1 cellular context compared by ENCODE assay signal in genomic region chr6:37146735-37147157, GRCh38.
TF ChIP-seq lines count a peak whose summit lies in the region.

No MANE protein-coding gene starts in this region.

TF ChIP-seq in K562, 482 proteins besides CTCF, POLR2A, EP300 and RAD21 (continued from another document and continues in another):
- TF ChIP-seq, protein P1, sequence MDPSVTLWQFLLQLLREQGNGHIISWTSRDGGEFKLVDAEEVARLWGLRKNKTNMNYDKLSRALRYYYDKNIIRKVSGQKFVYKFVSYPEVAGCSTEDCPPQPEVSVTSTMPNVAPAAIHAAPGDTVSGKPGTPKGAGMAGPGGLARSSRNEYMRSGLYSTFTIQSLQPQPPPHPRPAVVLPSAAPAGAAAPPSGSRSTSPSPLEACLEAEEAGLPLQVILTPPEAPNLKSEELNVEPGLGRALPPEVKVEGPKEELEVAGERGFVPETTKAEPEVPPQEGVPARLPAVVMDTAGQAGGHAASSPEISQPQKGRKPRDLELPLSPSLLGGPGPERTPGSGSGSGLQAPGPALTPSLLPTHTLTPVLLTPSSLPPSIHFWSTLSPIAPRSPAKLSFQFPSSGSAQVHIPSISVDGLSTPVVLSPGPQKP (CRISPR knock-in tag; IDR thresholded peaks at IDR 0.05), result no peak
- peak; percentile 48; the same call in 1 of the 2 replicates for TF ChIP-seq TAL1 (IDR thresholded peaks at IDR 0.05)
- TF ChIP-seq, protein P2, sequence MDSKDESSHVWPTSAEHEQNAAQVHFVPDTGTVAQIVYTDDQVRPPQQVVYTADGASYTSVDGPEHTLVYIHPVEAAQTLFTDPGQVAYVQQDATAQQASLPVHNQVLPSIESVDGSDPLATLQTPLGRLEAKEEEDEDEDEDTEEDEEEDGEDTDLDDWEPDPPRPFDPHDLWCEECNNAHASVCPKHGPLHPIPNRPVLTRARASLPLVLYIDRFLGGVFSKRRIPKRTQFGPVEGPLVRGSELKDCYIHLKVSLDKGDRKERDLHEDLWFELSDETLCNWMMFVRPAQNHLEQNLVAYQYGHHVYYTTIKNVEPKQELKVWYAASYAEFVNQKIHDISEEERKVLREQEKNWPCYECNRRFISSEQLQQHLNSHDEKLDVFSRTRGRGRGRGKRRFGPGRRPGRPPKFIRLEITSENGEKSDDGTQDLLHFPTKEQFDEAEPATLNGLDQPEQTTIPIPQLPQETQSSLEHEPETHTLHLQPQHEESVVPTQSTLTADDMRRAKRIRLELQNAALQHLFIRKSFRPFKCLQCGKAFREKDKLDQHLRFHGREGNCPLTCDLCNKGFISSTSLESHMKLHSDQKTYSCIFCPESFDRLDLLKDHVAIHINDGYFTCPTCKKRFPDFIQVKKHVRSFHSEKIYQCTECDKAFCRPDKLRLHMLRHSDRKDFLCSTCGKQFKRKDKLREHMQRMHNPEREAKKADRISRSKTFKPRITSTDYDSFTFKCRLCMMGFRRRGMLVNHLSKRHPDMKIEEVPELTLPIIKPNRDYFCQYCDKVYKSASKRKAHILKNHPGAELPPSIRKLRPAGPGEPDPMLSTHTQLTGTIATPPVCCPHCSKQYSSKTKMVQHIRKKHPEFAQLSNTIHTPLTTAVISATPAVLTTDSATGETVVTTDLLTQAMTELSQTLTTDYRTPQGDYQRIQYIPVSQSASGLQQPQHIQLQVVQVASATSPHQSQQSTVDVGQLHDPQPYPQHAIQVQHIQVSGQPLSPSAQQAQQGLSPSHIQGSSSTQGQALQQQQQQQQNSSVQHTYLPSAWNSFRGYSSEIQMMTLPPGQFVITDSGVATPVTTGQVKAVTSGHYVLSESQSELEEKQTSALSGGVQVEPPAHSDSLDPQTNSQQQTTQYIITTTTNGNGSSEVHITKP (IDR thresholded peaks at IDR 0.05; ENCODE audit: partially characterized antibody), result peak; percentile 11
- no peak for TF ChIP-seq GABPB1 (CRISPR knock-in tag; IDR thresholded peaks at IDR 0.05)
- no peak for TF ChIP-seq ZNF76 (CRISPR knock-in tag; IDR thresholded peaks at IDR 0.05; ENCODE audit: borderline replicate concordance)
- TF ChIP-seq TRIM24 (IDR thresholded peaks at IDR 0.05), result peak in 1 of 2 experiments; percentile 37; a peak in 1 of 4 replicates
- peak; percentile 67 for TF ChIP-seq CBFA2T3 (IDR thresholded peaks at IDR 0.05)
- no peak for TF ChIP-seq GABPA (tag; conservative IDR thresholded peaks at IDR 0.05; ENCODE audit: low read depth)
- no peak for TF ChIP-seq TCF7 (IDR thresholded peaks at IDR 0.05; ENCODE audit: borderline replicate concordance)
- no peak for TF ChIP-seq U2AF1 (optimal IDR thresholded peaks at IDR 0.05; ENCODE audit: low read depth, low read length)
- TF ChIP-seq SMARCE1 (IDR thresholded peaks at IDR 0.05), result peak; percentile 28; the same call in 1 of the 2 replicates
- TF ChIP-seq KAT2B (IDR thresholded peaks at IDR 0.05; ENCODE audit: low read depth, low read length), result no peak
- TF ChIP-seq HNRNPH1 (optimal IDR thresholded peaks at IDR 0.05; ENCODE audit: low read depth, low read length), result no peak
- TF ChIP-seq, protein P3, sequence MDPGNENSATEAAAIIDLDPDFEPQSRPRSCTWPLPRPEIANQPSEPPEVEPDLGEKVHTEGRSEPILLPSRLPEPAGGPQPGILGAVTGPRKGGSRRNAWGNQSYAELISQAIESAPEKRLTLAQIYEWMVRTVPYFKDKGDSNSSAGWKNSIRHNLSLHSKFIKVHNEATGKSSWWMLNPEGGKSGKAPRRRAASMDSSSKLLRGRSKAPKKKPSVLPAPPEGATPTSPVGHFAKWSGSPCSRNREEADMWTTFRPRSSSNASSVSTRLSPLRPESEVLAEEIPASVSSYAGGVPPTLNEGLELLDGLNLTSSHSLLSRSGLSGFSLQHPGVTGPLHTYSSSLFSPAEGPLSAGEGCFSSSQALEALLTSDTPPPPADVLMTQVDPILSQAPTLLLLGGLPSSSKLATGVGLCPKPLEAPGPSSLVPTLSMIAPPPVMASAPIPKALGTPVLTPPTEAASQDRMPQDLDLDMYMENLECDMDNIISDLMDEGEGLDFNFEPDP (CRISPR knock-in tag; IDR thresholded peaks at IDR 0.05), result no peak
- TF ChIP-seq, protein P4, sequence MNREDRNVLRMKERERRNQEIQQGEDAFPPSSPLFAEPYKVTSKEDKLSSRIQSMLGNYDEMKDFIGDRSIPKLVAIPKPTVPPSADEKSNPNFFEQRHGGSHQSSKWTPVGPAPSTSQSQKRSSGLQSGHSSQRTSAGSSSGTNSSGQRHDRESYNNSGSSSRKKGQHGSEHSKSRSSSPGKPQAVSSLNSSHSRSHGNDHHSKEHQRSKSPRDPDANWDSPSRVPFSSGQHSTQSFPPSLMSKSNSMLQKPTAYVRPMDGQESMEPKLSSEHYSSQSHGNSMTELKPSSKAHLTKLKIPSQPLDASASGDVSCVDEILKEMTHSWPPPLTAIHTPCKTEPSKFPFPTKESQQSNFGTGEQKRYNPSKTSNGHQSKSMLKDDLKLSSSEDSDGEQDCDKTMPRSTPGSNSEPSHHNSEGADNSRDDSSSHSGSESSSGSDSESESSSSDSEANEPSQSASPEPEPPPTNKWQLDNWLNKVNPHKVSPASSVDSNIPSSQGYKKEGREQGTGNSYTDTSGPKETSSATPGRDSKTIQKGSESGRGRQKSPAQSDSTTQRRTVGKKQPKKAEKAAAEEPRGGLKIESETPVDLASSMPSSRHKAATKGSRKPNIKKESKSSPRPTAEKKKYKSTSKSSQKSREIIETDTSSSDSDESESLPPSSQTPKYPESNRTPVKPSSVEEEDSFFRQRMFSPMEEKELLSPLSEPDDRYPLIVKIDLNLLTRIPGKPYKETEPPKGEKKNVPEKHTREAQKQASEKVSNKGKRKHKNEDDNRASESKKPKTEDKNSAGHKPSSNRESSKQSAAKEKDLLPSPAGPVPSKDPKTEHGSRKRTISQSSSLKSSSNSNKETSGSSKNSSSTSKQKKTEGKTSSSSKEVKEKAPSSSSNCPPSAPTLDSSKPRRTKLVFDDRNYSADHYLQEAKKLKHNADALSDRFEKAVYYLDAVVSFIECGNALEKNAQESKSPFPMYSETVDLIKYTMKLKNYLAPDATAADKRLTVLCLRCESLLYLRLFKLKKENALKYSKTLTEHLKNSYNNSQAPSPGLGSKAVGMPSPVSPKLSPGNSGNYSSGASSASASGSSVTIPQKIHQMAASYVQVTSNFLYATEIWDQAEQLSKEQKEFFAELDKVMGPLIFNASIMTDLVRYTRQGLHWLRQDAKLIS (CRISPR knock-in tag; IDR thresholded peaks at IDR 0.05), result no peak
- 0 out of 2 replicates have a peak, but pooled peaks have one; percentile 23 for TF ChIP-seq TEAD4 (IDR thresholded peaks at IDR 0.05; ENCODE audit: low read length)
- no peak for TF ChIP-seq TEAD4 (CRISPR knock-in tag; IDR thresholded peaks at IDR 0.05; ENCODE audit: borderline replicate concordance)
- TF ChIP-seq ZC3H11A (IDR thresholded peaks at IDR 0.05; ENCODE audit: low read depth, low read length), result no peak
- TF ChIP-seq YY1 (IDR thresholded peaks at IDR 0.05; ENCODE audit: borderline replicate concordance in 1 of 3, control insufficient read depth in 1 of 3, extremely low read depth in 1 of 3, insufficient read depth in 3 of 3, insufficient read length in 1 of 3, insufficient replicate concordance in 2 of 3, low read depth in 1 of 3, low read length in 2 of 3), result no peak
- no peak for TF ChIP-seq SP2 (IDR thresholded peaks at IDR 0.05; ENCODE audit: extremely low read depth, low read depth, low read length, poor library complexity, severe bottlenecking)
- no peak for TF ChIP-seq HMG20B (CRISPR knock-in tag; IDR thresholded peaks at IDR 0.05)
- TF ChIP-seq, protein P5, sequence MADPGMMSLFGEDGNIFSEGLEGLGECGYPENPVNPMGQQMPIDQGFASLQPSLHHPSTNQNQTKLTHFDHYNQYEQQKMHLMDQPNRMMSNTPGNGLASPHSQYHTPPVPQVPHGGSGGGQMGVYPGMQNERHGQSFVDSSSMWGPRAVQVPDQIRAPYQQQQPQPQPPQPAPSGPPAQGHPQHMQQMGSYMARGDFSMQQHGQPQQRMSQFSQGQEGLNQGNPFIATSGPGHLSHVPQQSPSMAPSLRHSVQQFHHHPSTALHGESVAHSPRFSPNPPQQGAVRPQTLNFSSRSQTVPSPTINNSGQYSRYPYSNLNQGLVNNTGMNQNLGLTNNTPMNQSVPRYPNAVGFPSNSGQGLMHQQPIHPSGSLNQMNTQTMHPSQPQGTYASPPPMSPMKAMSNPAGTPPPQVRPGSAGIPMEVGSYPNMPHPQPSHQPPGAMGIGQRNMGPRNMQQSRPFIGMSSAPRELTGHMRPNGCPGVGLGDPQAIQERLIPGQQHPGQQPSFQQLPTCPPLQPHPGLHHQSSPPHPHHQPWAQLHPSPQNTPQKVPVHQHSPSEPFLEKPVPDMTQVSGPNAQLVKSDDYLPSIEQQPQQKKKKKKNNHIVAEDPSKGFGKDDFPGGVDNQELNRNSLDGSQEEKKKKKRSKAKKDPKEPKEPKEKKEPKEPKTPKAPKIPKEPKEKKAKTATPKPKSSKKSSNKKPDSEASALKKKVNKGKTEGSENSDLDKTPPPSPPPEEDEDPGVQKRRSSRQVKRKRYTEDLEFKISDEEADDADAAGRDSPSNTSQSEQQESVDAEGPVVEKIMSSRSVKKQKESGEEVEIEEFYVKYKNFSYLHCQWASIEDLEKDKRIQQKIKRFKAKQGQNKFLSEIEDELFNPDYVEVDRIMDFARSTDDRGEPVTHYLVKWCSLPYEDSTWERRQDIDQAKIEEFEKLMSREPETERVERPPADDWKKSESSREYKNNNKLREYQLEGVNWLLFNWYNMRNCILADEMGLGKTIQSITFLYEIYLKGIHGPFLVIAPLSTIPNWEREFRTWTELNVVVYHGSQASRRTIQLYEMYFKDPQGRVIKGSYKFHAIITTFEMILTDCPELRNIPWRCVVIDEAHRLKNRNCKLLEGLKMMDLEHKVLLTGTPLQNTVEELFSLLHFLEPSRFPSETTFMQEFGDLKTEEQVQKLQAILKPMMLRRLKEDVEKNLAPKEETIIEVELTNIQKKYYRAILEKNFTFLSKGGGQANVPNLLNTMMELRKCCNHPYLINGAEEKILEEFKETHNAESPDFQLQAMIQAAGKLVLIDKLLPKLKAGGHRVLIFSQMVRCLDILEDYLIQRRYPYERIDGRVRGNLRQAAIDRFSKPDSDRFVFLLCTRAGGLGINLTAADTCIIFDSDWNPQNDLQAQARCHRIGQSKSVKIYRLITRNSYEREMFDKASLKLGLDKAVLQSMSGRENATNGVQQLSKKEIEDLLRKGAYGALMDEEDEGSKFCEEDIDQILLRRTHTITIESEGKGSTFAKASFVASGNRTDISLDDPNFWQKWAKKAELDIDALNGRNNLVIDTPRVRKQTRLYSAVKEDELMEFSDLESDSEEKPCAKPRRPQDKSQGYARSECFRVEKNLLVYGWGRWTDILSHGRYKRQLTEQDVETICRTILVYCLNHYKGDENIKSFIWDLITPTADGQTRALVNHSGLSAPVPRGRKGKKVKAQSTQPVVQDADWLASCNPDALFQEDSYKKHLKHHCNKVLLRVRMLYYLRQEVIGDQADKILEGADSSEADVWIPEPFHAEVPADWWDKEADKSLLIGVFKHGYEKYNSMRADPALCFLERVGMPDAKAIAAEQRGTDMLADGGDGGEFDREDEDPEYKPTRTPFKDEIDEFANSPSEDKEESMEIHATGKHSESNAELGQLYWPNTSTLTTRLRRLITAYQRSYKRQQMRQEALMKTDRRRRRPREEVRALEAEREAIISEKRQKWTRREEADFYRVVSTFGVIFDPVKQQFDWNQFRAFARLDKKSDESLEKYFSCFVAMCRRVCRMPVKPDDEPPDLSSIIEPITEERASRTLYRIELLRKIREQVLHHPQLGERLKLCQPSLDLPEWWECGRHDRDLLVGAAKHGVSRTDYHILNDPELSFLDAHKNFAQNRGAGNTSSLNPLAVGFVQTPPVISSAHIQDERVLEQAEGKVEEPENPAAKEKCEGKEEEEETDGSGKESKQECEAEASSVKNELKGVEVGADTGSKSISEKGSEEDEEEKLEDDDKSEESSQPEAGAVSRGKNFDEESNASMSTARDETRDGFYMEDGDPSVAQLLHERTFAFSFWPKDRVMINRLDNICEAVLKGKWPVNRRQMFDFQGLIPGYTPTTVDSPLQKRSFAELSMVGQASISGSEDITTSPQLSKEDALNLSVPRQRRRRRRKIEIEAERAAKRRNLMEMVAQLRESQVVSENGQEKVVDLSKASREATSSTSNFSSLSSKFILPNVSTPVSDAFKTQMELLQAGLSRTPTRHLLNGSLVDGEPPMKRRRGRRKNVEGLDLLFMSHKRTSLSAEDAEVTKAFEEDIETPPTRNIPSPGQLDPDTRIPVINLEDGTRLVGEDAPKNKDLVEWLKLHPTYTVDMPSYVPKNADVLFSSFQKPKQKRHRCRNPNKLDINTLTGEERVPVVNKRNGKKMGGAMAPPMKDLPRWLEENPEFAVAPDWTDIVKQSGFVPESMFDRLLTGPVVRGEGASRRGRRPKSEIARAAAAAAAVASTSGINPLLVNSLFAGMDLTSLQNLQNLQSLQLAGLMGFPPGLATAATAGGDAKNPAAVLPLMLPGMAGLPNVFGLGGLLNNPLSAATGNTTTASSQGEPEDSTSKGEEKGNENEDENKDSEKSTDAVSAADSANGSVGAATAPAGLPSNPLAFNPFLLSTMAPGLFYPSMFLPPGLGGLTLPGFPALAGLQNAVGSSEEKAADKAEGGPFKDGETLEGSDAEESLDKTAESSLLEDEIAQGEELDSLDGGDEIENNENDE (IDR thresholded peaks at IDR 0.05; ENCODE audit: low read depth, low read length), result no peak
- TF ChIP-seq, protein P6, sequence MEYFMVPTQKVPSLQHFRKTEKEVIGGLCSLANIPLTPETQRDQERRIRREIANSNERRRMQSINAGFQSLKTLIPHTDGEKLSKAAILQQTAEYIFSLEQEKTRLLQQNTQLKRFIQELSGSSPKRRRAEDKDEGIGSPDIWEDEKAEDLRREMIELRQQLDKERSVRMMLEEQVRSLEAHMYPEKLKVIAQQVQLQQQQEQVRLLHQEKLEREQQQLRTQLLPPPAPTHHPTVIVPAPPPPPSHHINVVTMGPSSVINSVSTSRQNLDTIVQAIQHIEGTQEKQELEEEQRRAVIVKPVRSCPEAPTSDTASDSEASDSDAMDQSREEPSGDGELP (CRISPR knock-in tag; IDR thresholded peaks at IDR 0.05; ENCODE audit: borderline replicate concordance), result no peak
- TF ChIP-seq DPF2 (IDR thresholded peaks at IDR 0.05), result peak; percentile 52
